In genomic region chr15:74725845-74726773, GRCh38 we compare ENCODE assay signal across 7 cellular contexts. TPM values are rescaled to one million over a fixed set of nuclear protein-coding genes. Genes with fewer than 3 reads are reported as not detected.
DNase-seq lines count a peak whose midpoint lies in the region; ATAC-seq, FAIRE-seq and TF ChIP-seq lines count a peak whose summit lies in the region.

No MANE protein-coding gene starts in this region.

- H3K27ac ChIP-seq in endothelial cell of umbilical vein (ENCODE audit: insufficient read depth, low read depth, low read length) (no peak overlapping the region), thyroid gland (no peak overlapping the region)

- TF ChIP-seq POLR2A in NB4 (IDR thresholded peaks at IDR 0.05; ENCODE audit: extremely low read depth, insufficient read length) (no peak), endothelial cell of umbilical vein (IDR thresholded peaks at IDR 0.05; ENCODE audit: low read depth, low read length) (no peak), thyroid gland (IDR thresholded peaks at IDR 0.05) (no peak)

- H3K4me2 ChIP-seq in endothelial cell of umbilical vein (ENCODE audit: insufficient read depth, low read length) = peak overlapping the region; percentile 40

- DNase-seq in GM13977 (ENCODE audit: low spot score) (peak; percentile 75), NB4 (ENCODE audit: low read depth) (peak; percentile 72), endothelial cell of umbilical vein (ENCODE audit: low read depth, low spot score) (peak; percentile 24), natural killer cell (peak; percentile 28), thyroid gland (peak; percentile 33 to 40), hippocampal formation (lab: John Stamatoyannopoulos, UW) (no peak)
- DNase-seq in activated CD8-positive, alpha-beta memory T cell treated with anti-CD3 and anti-CD28 coated beads for 4 hours (ENCODE audit: low read depth in 2 of 2) = peak; percentile 5 to 7

- H3K36me3 ChIP-seq in endothelial cell of umbilical vein (ENCODE audit: control insufficient read depth in 2 of 2, extremely low read depth in 1 of 2, insufficient read depth in 2 of 2, low read length in 2 of 2) (no peaks in the 10 kb centered on the region), thyroid gland (no peaks in the 10 kb centered on the region)

- 13 to 25% methylated on average over 4 to 5 of the region's 86 CpGs for WGBS in thyroid gland, 2 donors

- CTCF ChIA-PET in endothelial cell of umbilical vein (lab: Charles Lee) = interaction anchor here (0.6 to 3.0 kb wide), 9 partner anchors 9 to 94 kb away, joined by 3 to 19 read pairs (median 3); no protein-coding TSS in a partner anchor

- intact Hi-C loops in endothelial cell of umbilical vein (cut with micrococcal nuclease) = no loop called here
- intact Hi-C loops in natural killer cell (cut with micrococcal nuclease) = no loop called here
- intact Hi-C loops in thyroid gland (cut with DNase I) = no loop called here

- no peaks in the 10 kb centered on the region for H3K79me2 ChIP-seq in endothelial cell of umbilical vein (ENCODE audit: control insufficient read depth, insufficient read depth, low read length)

- no peaks in the 10 kb centered on the region for H3K36me3 Mint-ChIP-seq in natural killer cell

- H4K20me1 ChIP-seq in endothelial cell of umbilical vein (replicated peaks; ENCODE audit: control insufficient read depth, extremely low read depth, insufficient read depth, low read length) = no peaks in the 10 kb centered on the region

- FAIRE-seq in endothelial cell of umbilical vein (lab: Jason Lieb, UNC) = peak; percentile 55

- in situ Hi-C loops in GM13977 (cut with MboI; ENCODE audit: low pct_unique_long_range_greater_than_20kb, low sequenced_read_pairs, unreplicated experiment) = no loop called here

- H3K4me3 Mint-ChIP-seq in natural killer cell = peak overlapping the region; percentile 83

- H3K4me1 Mint-ChIP-seq in natural killer cell = peaks cover 6 to 13% of the 10 kb centered on the region in 2 donors

- H3K9ac ChIP-seq in endothelial cell of umbilical vein (replicated peaks; ENCODE audit: extremely low read depth, insufficient read depth, low read length) = peak overlapping the region; percentile 17

- H3K27me3 Mint-ChIP-seq in natural killer cell (ENCODE audit: low read depth in 2 of 2) = peaks cover 19 to 22% of the 10 kb centered on the region in 2 donors

- POLR2A ChIA-PET in endothelial cell of umbilical vein (lab: Charles Lee) = interaction anchor here (0.6 kb wide), 1 partner anchor 34 kb away, joined by 3 read pairs; no protein-coding TSS in a partner anchor

- H3K27me3 ChIP-seq in endothelial cell of umbilical vein (ENCODE audit: control insufficient read depth in 2 of 2, insufficient read depth in 2 of 2, low read length in 2 of 2) (no peaks in the 10 kb centered on the region), thyroid gland (no peaks in the 10 kb centered on the region)

- BruUV-seq in endothelial cell of umbilical vein (replicated peaks; lab: Mats Ljungman, UMichigan) = no TSS peak

- peak overlapping the region; percentile 36 for H3K4me3 ChIP-seq in NB4 (ENCODE audit: low read depth, low read length)
- peak overlapping the region; percentile 17 to 46 (median 30) for H3K4me3 ChIP-seq in endothelial cell of umbilical vein (replicated peaks in 1 of 3; ENCODE audit: insufficient read depth in 1 of 3, low read depth in 1 of 3, low read length in 3 of 3)
- peak overlapping the region; percentile 44 to 55 (median 47) for H3K4me3 ChIP-seq in thyroid gland (replicated peaks in 1 of 3)

- no peak for TF ChIP-seq CTCF in GM13977 (IDR thresholded peaks at IDR 0.05; ENCODE audit: extremely low read depth, insufficient read depth, missing control alignments)
- no peak for TF ChIP-seq CTCF in NB4 (IDR thresholded peaks at IDR 0.05; ENCODE audit: low read depth, low read length)
- TF ChIP-seq CTCF in endothelial cell of umbilical vein (IDR thresholded peaks at IDR 0.05; ENCODE audit: extremely low read depth in 1 of 2, insufficient read depth in 1 of 2, low read depth in 1 of 2, low read length in 2 of 2) = peak in 1 of 2 donors; percentile 5
- TF ChIP-seq CTCF in natural killer cell (IDR thresholded peaks at IDR 0.05) = no peak
- no peak for TF ChIP-seq CTCF in thyroid gland (IDR thresholded peaks at IDR 0.05)

- peaks cover 12% of the 10 kb centered on the region for H3K4me1 ChIP-seq in endothelial cell of umbilical vein (ENCODE audit: control insufficient read depth, extremely low read depth, insufficient read depth, low read length)
- peaks cover 14 to 21% of the 10 kb centered on the region in 2 donors for H3K4me1 ChIP-seq in thyroid gland

- H3K9me3 ChIP-seq in endothelial cell of umbilical vein (replicated peaks; ENCODE audit: control insufficient read depth, insufficient read depth, low read length) (no peaks in the 10 kb centered on the region), thyroid gland (no peaks in the 10 kb centered on the region)

- dilution Hi-C loops in endothelial cell of umbilical vein (cut with MboI; ENCODE audit: extremely low pct_ligation_motif_present, low sequenced_read_pairs) = no loop called here

- no peaks in the 10 kb centered on the region for H3K9me3 Mint-ChIP-seq in natural killer cell

- ATAC-seq in natural killer cell = peak; percentile 70 to 75 (median 73)

- no peaks in the 10 kb centered on the region for H3K9me1 ChIP-seq in endothelial cell of umbilical vein (replicated peaks; ENCODE audit: control insufficient read depth, extremely low read depth, insufficient read depth, low read length)

- peak overlapping the region; percentile 55 for H2AFZ ChIP-seq in endothelial cell of umbilical vein (ENCODE audit: low read depth, low read length)

- H3K27ac Mint-ChIP-seq in natural killer cell = no peak overlapping the region

TF ChIP-seq in endothelial cell of umbilical vein, 7 proteins besides CTCF, POLR2A, EP300 and RAD21:
- no peak for TF ChIP-seq JUN (IDR thresholded peaks at IDR 0.05; ENCODE audit: borderline replicate concordance, insufficient read depth, insufficient read length, low read depth)
- no peak for TF ChIP-seq GATA2 (IDR thresholded peaks at IDR 0.05; ENCODE audit: insufficient read depth, insufficient read length, low read depth, low read length)
- TF ChIP-seq EZH2 (IDR thresholded peaks at IDR 0.05; ENCODE audit: borderline replicate concordance, low read depth, low read length, severe bottlenecking) = peak; percentile 22
- TF ChIP-seq, protein P1, sequence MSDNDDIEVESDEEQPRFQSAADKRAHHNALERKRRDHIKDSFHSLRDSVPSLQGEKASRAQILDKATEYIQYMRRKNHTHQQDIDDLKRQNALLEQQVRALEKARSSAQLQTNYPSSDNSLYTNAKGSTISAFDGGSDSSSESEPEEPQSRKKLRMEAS (IDR thresholded peaks at IDR 0.05; ENCODE audit: insufficient read depth, insufficient read length) = no peak
- no peak for TF ChIP-seq POLR2AphosphoS5 (IDR thresholded peaks at IDR 0.05; ENCODE audit: insufficient read depth, low read depth, low read length)
- TF ChIP-seq MYC (IDR thresholded peaks at IDR 0.05; ENCODE audit: low read depth, low read length) = no peak
TF ChIP-seq in endothelial cell of umbilical vein: peak in this region for 1.

RNA-seq across cellular contexts. Expression of gene CYP1A1, which starts 0.8 kb away (rescaled TPM):
- 5.8 and 7.6 TPM in 2 replicates for total RNA-seq in endothelial cell of umbilical vein
- polyA plus RNA-seq in endothelial cell of umbilical vein = 12.8 and 13.1 TPM in 2 replicates
- 6.8 and 11.5 TPM in 2 replicates for polyA plus RNA-seq in endothelial cell of umbilical vein (2011; cell fraction: cytosol; rRNA removed)
- polyA plus RNA-seq in endothelial cell of umbilical vein (2011; cell fraction: nucleus; rRNA removed) = 4.7 and 8.1 TPM in 2 replicates
- 1.6 and 3.4 TPM in 2 replicates for polyA plus RNA-seq in endothelial cell of umbilical vein (2012)
- polyA minus RNA-seq in endothelial cell of umbilical vein = 13.4 and 14.0 TPM in 2 replicates
- polyA minus RNA-seq in endothelial cell of umbilical vein (2011; cell fraction: cytosol; rRNA and poly(A)+ RNA removed) = 1.5 TPM
- 2.7 and 4.4 TPM in 2 replicates for polyA minus RNA-seq in endothelial cell of umbilical vein (2011; cell fraction: nucleus; rRNA and poly(A)+ RNA removed)
- under 1 TPM in 1 of 3 donors, not detected in 2; 0.33 TPM for total RNA-seq in natural killer cell
- under 1 TPM in 2 of 4 donors, not detected in 2; 0.54 to 0.78 TPM for total RNA-seq in thyroid gland

RNA-seq across cellular contexts. Expression of gene CYP1A2, which starts 22.5 kb away (rescaled TPM):
- total RNA-seq in endothelial cell of umbilical vein = not detected in 2 replicates
- polyA plus RNA-seq in endothelial cell of umbilical vein = not detected in 2 replicates
- polyA plus RNA-seq in endothelial cell of umbilical vein (2011; cell fraction: cytosol; rRNA removed) = not detected in 2 replicates
- not detected in 2 replicates for polyA plus RNA-seq in endothelial cell of umbilical vein (2011; cell fraction: nucleus; rRNA removed)
- polyA plus RNA-seq in endothelial cell of umbilical vein (2012) = not detected in 2 replicates
- polyA minus RNA-seq in endothelial cell of umbilical vein = not detected in 2 replicates
- polyA minus RNA-seq in endothelial cell of umbilical vein (2011; cell fraction: cytosol; rRNA and poly(A)+ RNA removed) = not detected
- not detected in 2 replicates for polyA minus RNA-seq in endothelial cell of umbilical vein (2011; cell fraction: nucleus; rRNA and poly(A)+ RNA removed)
- total RNA-seq in natural killer cell = not detected
- total RNA-seq in thyroid gland = 1 to 10 TPM; 1.3 to 9.9 (median 2.9) TPM

RNA-seq across cellular contexts. Expression of gene EDC3, which starts 30.3 kb away (rescaled TPM):
- 52.7 and 56.5 TPM in 2 replicates for total RNA-seq in endothelial cell of umbilical vein
- polyA plus RNA-seq in endothelial cell of umbilical vein = 55.9 and 61.1 TPM in 2 replicates
- 39.7 and 40.6 TPM in 2 replicates for polyA plus RNA-seq in endothelial cell of umbilical vein (2011; cell fraction: cytosol; rRNA removed)
- polyA plus RNA-seq in endothelial cell of umbilical vein (2011; cell fraction: nucleus; rRNA removed) = 83.4 and 98.0 TPM in 2 replicates
- polyA plus RNA-seq in endothelial cell of umbilical vein (2012) = 30.9 and 33.4 TPM in 2 replicates
- 126 and 146 TPM in 2 replicates for polyA minus RNA-seq in endothelial cell of umbilical vein
- 41.5 TPM for polyA minus RNA-seq in endothelial cell of umbilical vein (2011; cell fraction: cytosol; rRNA and poly(A)+ RNA removed)
- 51.3 and 65.7 TPM in 2 replicates for polyA minus RNA-seq in endothelial cell of umbilical vein (2011; cell fraction: nucleus; rRNA and poly(A)+ RNA removed)
- total RNA-seq in natural killer cell = 10 to 100 TPM; 22.4 to 39.2 (median 32.6) TPM
- total RNA-seq in thyroid gland = 10 to 100 TPM; 16.3 to 64.7 (median 25.7) TPM

RNA-seq across cellular contexts. Expression of gene CSK, which starts 55.8 kb away (rescaled TPM):
- 89.1 and 104 TPM in 2 replicates for total RNA-seq in endothelial cell of umbilical vein
- polyA plus RNA-seq in endothelial cell of umbilical vein = 41.2 and 42.1 TPM in 2 replicates
- polyA plus RNA-seq in endothelial cell of umbilical vein (2011; cell fraction: cytosol; rRNA removed) = 44.6 and 56.0 TPM in 2 replicates
- polyA plus RNA-seq in endothelial cell of umbilical vein (2011; cell fraction: nucleus; rRNA removed) = 95.9 and 99.5 TPM in 2 replicates
- polyA plus RNA-seq in endothelial cell of umbilical vein (2012) = 52.0 and 52.2 TPM in 2 replicates
- polyA minus RNA-seq in endothelial cell of umbilical vein = 41.5 and 54.3 TPM in 2 replicates
- 37.0 TPM for polyA minus RNA-seq in endothelial cell of umbilical vein (2011; cell fraction: cytosol; rRNA and poly(A)+ RNA removed)
- polyA minus RNA-seq in endothelial cell of umbilical vein (2011; cell fraction: nucleus; rRNA and poly(A)+ RNA removed) = 26.4 and 36.6 TPM in 2 replicates
- 100 to 1,000 TPM; 282 to 334 (median 287) TPM for total RNA-seq in natural killer cell
- total RNA-seq in thyroid gland = 10 to 100 TPM; 18.2 to 24.3 (median 20.3) TPM

Comparison
In these comparisons a context has a peak if more than half of its experiments do, and no peak if none do; other contexts are left out.
1. DNase-seq: peak in GM13977 (single experiment), NB4 (single experiment), activated CD8-positive, alpha-beta memory T cell treated with anti-CD3 and anti-CD28 coated beads for 4 hours (2 of 2), endothelial cell of umbilical vein (single experiment), natural killer cell (single experiment) and thyroid gland (2 of 2); none in hippocampal formation (0 of 2).
2. Peak in every context shown above with its lines, with median percentiles within 50 percentile points of each other: H3K4me3 ChIP-seq.